8 cellular contexts compared by ENCODE assay signal in genomic region chr2:213152888-213153287, GRCh38. TPM values are rescaled to one million over a fixed set of nuclear protein-coding genes. Genes with fewer than 3 reads are reported as not detected.
A peak's percentile ranks its signal among the peaks of the same experiment; 100 is the strongest.
DNase-seq lines count a peak whose midpoint lies in the region; ATAC-seq and TF ChIP-seq lines count a peak whose summit lies in the region.

No MANE protein-coding gene starts in this region.

- intact Hi-C loops in colonic mucosa (cut with DNase I) (loop anchor here (2.0 to 10.0 kb wide), 4 partner anchors 258 to 466 kb away; no protein-coding TSS in a partner anchor), natural killer cell (cut with micrococcal nuclease) (loop anchor here (1.0 to 5.0 kb wide), 7 partner anchors 116 to 467 kb away; no protein-coding TSS in a partner anchor)

- peak overlapping the region in 1 of 2 donors; percentile 60 for H3K9ac ChIP-seq in colonic mucosa (ENCODE audit: low read depth in 2 of 2, low read length in 2 of 2)

- no peaks in the 10 kb centered on the region for H3K9me3 ChIP-seq in colonic mucosa

- H3K4me1 Mint-ChIP-seq in IgD-negative memory B cell (peaks cover 26 to 30% (median 30%) of the 10 kb centered on the region in 3 donors), natural killer cell (peaks cover 45 to 53% of the 10 kb centered on the region in 2 donors)

- peaks cover 9% of the 10 kb centered on the region for H3K27me3 Mint-ChIP-seq in IgD-negative memory B cell
- no peaks in the 10 kb centered on the region for H3K27me3 Mint-ChIP-seq in natural killer cell (ENCODE audit: low read depth in 2 of 2)

- ATAC-seq in natural killer cell (no peak), GM21528 (IDR thresholded peaks at IDR 0.05; ENCODE audit: low FRiP score, unreplicated experiment) (no peak)

- H3K36me3 ChIP-seq in ACC112 (ENCODE audit: insufficient read depth, low read length) (no peaks in the 10 kb centered on the region), colonic mucosa (no peaks in the 10 kb centered on the region)

- H3K27me3 ChIP-seq in ACC112 (ENCODE audit: insufficient read depth, low read length): no peaks in the 10 kb centered on the region
- no peaks in the 10 kb centered on the region for H3K27me3 ChIP-seq in colonic mucosa

- peaks cover 15% of the 10 kb centered on the region for H3K4me1 ChIP-seq in ACC112 (ENCODE audit: control insufficient read depth, insufficient read depth, low read length, unreplicated experiment)
- H3K4me1 ChIP-seq in colonic mucosa: no peaks in the 10 kb centered on the region

- peak overlapping the region; percentile 95 for H3K4me3 ChIP-seq in ACC112 (ENCODE audit: low read depth, low read length)
- H3K4me3 ChIP-seq in colonic mucosa: peak overlapping the region; percentile 78

- H3K4me3 Mint-ChIP-seq in IgD-negative memory B cell (peak overlapping the region; percentile 84 to 95 (median 90)), natural killer cell (peak overlapping the region; percentile 97)

- H3K27ac Mint-ChIP-seq in IgD-negative memory B cell (peak overlapping the region in 1 of 3 donors; percentile 27), natural killer cell (peak overlapping the region; percentile 91 to 93)

- peaks cover 32% of the 10 kb centered on the region for H3K79me2 ChIP-seq in ACC112 (ENCODE audit: control insufficient read depth, insufficient read depth, low read length, unreplicated experiment)

- peak overlapping the region; percentile 96 for H2AFZ ChIP-seq in ACC112 (ENCODE audit: low read length, unreplicated experiment)

- H3K9me3 Mint-ChIP-seq in IgD-negative memory B cell (no peaks in the 10 kb centered on the region), natural killer cell (no peaks in the 10 kb centered on the region)

- H3K27ac ChIP-seq in ACC112 (ENCODE audit: low read depth, low read length): peak overlapping the region; percentile 85
- peak overlapping the region; percentile 90 for H3K27ac ChIP-seq in colonic mucosa

- H3K36me3 Mint-ChIP-seq in IgD-negative memory B cell: no peaks in the 10 kb centered on the region
- H3K36me3 Mint-ChIP-seq in natural killer cell: no peaks in the 10 kb centered on the region

- TF ChIP-seq CTCF in colonic mucosa (IDR thresholded peaks at IDR 0.05) (no peak), natural killer cell (IDR thresholded peaks at IDR 0.05) (no peak)

- no peak for DNase-seq in colonic mucosa
- DNase-seq in natural killer cell: no peak
- DNase-seq in cortex of kidney (lab: John Stamatoyannopoulos, UW): no peak
- no peak for DNase-seq in HuH-7 (ENCODE audit: low spot score)
- no peak for DNase-seq in NCI-H82 treated with DMSO at 0.1 percent for 48 hours (lab: John Stamatoyannopoulos, UW; ENCODE audit: unreplicated experiment)

RNA-seq across cellular contexts. Expression of gene IKZF2, which starts 1.5 kb away (rescaled TPM):
- polyA plus RNA-seq in IgD-negative memory B cell: 0.09 TPM
- total RNA-seq in colonic mucosa: 1 to 10 TPM; 4.5 to 4.8 TPM
- 100 to 1,000 TPM in 2 of 3 donors, 10 to 100 TPM in 1; 74.4 to 162 (median 133) TPM for total RNA-seq in natural killer cell

Comparison
In these comparisons a context has a peak if more than half of its experiments do, and no peak if none do; other contexts are left out.
1. RNA of gene IKZF2, which starts 1.5 kb away (total RNA-seq): 74.4 to 162 TPM in natural killer cell; 4.5 to 4.8 TPM in colonic mucosa; every median in the first group is over 10 times any median in the second.